ENCODE assay signal across 1 cellular context in the genomic region with DNA sequence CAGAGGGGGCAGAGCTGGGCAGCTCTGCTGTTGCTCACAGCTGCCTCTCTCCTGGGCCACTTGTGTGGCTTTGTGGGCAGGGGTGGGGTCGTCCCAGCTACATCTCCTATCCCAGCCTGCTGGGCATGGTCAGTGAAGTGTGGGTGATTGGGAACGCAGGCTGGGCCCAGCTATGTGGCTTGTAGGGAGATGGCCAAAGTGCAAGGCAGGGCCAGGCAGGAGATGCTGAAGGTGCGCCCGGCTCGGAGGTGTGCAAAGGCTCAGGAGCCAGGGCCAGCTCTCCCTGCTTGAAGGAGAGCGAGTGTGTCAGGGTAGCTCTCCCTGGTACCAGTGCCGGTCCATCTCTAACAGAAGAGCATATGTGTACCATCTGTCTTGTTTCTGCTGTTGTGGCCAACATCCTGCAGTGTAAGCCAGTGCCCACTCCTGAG.
TF ChIP-seq lines count a peak whose summit lies in the region.

No MANE protein-coding gene starts in this region.

TF ChIP-seq in HEK293, 187 proteins besides CTCF, POLR2A, EP300 and RAD21:
- TF ChIP-seq, protein P1, sequence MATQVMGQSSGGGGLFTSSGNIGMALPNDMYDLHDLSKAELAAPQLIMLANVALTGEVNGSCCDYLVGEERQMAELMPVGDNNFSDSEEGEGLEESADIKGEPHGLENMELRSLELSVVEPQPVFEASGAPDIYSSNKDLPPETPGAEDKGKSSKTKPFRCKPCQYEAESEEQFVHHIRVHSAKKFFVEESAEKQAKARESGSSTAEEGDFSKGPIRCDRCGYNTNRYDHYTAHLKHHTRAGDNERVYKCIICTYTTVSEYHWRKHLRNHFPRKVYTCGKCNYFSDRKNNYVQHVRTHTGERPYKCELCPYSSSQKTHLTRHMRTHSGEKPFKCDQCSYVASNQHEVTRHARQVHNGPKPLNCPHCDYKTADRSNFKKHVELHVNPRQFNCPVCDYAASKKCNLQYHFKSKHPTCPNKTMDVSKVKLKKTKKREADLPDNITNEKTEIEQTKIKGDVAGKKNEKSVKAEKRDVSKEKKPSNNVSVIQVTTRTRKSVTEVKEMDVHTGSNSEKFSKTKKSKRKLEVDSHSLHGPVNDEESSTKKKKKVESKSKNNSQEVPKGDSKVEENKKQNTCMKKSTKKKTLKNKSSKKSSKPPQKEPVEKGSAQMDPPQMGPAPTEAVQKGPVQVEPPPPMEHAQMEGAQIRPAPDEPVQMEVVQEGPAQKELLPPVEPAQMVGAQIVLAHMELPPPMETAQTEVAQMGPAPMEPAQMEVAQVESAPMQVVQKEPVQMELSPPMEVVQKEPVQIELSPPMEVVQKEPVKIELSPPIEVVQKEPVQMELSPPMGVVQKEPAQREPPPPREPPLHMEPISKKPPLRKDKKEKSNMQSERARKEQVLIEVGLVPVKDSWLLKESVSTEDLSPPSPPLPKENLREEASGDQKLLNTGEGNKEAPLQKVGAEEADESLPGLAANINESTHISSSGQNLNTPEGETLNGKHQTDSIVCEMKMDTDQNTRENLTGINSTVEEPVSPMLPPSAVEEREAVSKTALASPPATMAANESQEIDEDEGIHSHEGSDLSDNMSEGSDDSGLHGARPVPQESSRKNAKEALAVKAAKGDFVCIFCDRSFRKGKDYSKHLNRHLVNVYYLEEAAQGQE (tag by site-specific recombination; IDR thresholded peaks at IDR 0.05): peak; percentile 18; the same call in 1 of the 2 replicates
- TF ChIP-seq ZSCAN16 (tag by site-specific recombination; IDR thresholded peaks at IDR 0.05) (no peak), ZNF223 (tag by site-specific recombination; IDR thresholded peaks at IDR 0.05) (no peak)
